11 cellular contexts compared by ENCODE assay signal in genomic region chr4:147340111-147340510, GRCh38.
DNase-seq lines count a peak whose midpoint lies in the region; ATAC-seq and TF ChIP-seq lines count a peak whose summit lies in the region.
"Had no signal": no experiment of that assay in that cellular context is flagged by ENCODE, and none has a peak within 500 bp of the region (broad histone marks: within the 10 kb centered on the region; RNA-seq: fewer than 3 reads in every experiment).

No MANE protein-coding gene starts in this region.

- no peak overlapping the region for H3K4me3 ChIP-seq in brain microvascular endothelial cell (ENCODE audit: low read depth, low read length)
- H3K4me3 ChIP-seq: dorsolateral prefrontal cortex had no signal

- POLR2A ChIA-PET in naive thymus-derived CD8-positive, alpha-beta T cell (lab: Charles Lee): no interaction called here

- TF ChIP-seq CTCF in brain microvascular endothelial cell (IDR thresholded peaks at IDR 0.05; ENCODE audit: low read depth, low read length, missing control alignments): no peak

- H3K4me1 Mint-ChIP-seq in naive thymus-derived CD8-positive, alpha-beta T cell: no peaks in the 10 kb centered on the region

- no peaks in the 10 kb centered on the region for H3K36me3 Mint-ChIP-seq in naive thymus-derived CD8-positive, alpha-beta T cell

- in situ Hi-C loops in brain microvascular endothelial cell (cut with HindIII; ENCODE audit: low pct_ligation_motif_present, low sequenced_read_pairs): no loop called here

- no peaks in the 10 kb centered on the region for H3K36me3 ChIP-seq in brain microvascular endothelial cell (replicated peaks)

- peak; percentile 14 for ATAC-seq in HG03342 (IDR thresholded peaks at IDR 0.05; ENCODE audit: unreplicated experiment)
- ATAC-seq in GM21717 (IDR thresholded peaks at IDR 0.05; ENCODE audit: unreplicated experiment): no peak
- no peak for ATAC-seq in GM18909 (IDR thresholded peaks at IDR 0.05; ENCODE audit: poor library complexity, unreplicated experiment)
- ATAC-seq in naive thymus-derived CD8-positive, alpha-beta T cell: no peak

- no peak overlapping the region for H3K27ac Mint-ChIP-seq in naive thymus-derived CD8-positive, alpha-beta T cell

- peak; percentile 61 for DNase-seq in EL
- DNase-seq in brain microvascular endothelial cell: peak; percentile 81
- peak; percentile 12 for DNase-seq in kidney glomerular epithelial cell (lab: John Stamatoyannopoulos, UW)
- DNase-seq in naive thymus-derived CD8-positive, alpha-beta T cell: no peak
- no peak for DNase-seq in erythroblast (lab: John Stamatoyannopoulos, UW)
- DNase-seq: C1 segment of cervical spinal cord, dorsolateral prefrontal cortex, NCI-H1417 had no signal

- TF ChIP-seq POLR2A in erythroblast (IDR thresholded peaks at IDR 0.05; ENCODE audit: low read length): no peak

- no peak overlapping the region for H3K4me3 Mint-ChIP-seq in naive thymus-derived CD8-positive, alpha-beta T cell

- peak overlapping the region; percentile 66 for H3K27ac ChIP-seq in brain microvascular endothelial cell
- H3K27ac ChIP-seq: dorsolateral prefrontal cortex had no signal

- H3K9me3 Mint-ChIP-seq in naive thymus-derived CD8-positive, alpha-beta T cell: peaks cover 0 to 8% (median 0%) of the 10 kb centered on the region in 9 donors

- H3K27me3 ChIP-seq in brain microvascular endothelial cell (replicated peaks): no peaks in the 10 kb centered on the region

- peaks cover 0 to 12% (median 6%) of the 10 kb centered on the region in 5 donors for H3K27me3 Mint-ChIP-seq in naive thymus-derived CD8-positive, alpha-beta T cell

Comparison
In these comparisons a context has a peak if more than half of its experiments do, and no peak if none do; other contexts are left out.
1. DNase-seq: peak in EL (single experiment), brain microvascular endothelial cell (single experiment) and kidney glomerular epithelial cell (single experiment); none in naive thymus-derived CD8-positive, alpha-beta T cell (0 of 10) and erythroblast (0 of 2).